8 cellular contexts compared by ENCODE assay signal in genomic region chr17:42322382-42323267, GRCh38. TPM values are rescaled to one million over a fixed set of nuclear protein-coding genes. Genes with fewer than 3 reads are reported as not detected.
DNase-seq lines count a peak whose midpoint lies in the region; ATAC-seq and TF ChIP-seq lines count a peak whose summit lies in the region.

No MANE protein-coding gene starts in this region.

- peaks cover 7 to 30% (median 18%) of the 10 kb centered on the region in 4 donors for H3K4me1 Mint-ChIP-seq in CD4-positive, CD25-positive, alpha-beta regulatory T cell

- H3K27me3 ChIP-seq in CD4-positive, CD25-positive, alpha-beta regulatory T cell (ENCODE audit: control insufficient read depth, insufficient read depth, low read length), result no peaks in the 10 kb centered on the region
- H3K27me3 ChIP-seq in SJSA1 (replicated peaks), result no peaks in the 10 kb centered on the region
- H3K27me3 ChIP-seq in osteoblast (ENCODE audit: insufficient read depth, low read length), result no peaks in the 10 kb centered on the region

- H4K20me1 ChIP-seq in osteoblast (ENCODE audit: insufficient read depth, low read length), result peaks cover 28% of the 10 kb centered on the region

- no peak overlapping the region for H3K4me3 Mint-ChIP-seq in CD4-positive, CD25-positive, alpha-beta regulatory T cell

- no peak overlapping the region for H2AFZ ChIP-seq in osteoblast (ENCODE audit: low read length)

- TF ChIP-seq CTCF in osteoblast (IDR thresholded peaks at IDR 0.05; ENCODE audit: extremely low read depth, low read depth, low read length), result peak; percentile 100

- peaks cover 43% of the 10 kb centered on the region for H3K36me3 Mint-ChIP-seq in CD4-positive, CD25-positive, alpha-beta regulatory T cell

- H3K36me3 ChIP-seq in CD4-positive, CD25-positive, alpha-beta regulatory T cell (ENCODE audit: control insufficient read depth, insufficient read depth, low read length), result peaks cover 75% of the 10 kb centered on the region
- H3K36me3 ChIP-seq in SJSA1, result peaks cover 57% of the 10 kb centered on the region
- peaks cover 80% of the 10 kb centered on the region for H3K36me3 ChIP-seq in osteoblast (ENCODE audit: insufficient read depth, low read length)

- no peaks in the 10 kb centered on the region for H3K27me3 Mint-ChIP-seq in CD4-positive, CD25-positive, alpha-beta regulatory T cell

- peak overlapping the region in 2 of 3 donors; percentile 81 to 86 for H3K27ac Mint-ChIP-seq in CD4-positive, CD25-positive, alpha-beta regulatory T cell

- peak; percentile 86 to 95 (median 92) for DNase-seq in CD4-positive, CD25-positive, alpha-beta regulatory T cell
- peak; percentile 77 for DNase-seq in NCI-H1048 (lab: John Stamatoyannopoulos, UW)
- DNase-seq in SJSA1 (ENCODE audit: low read depth in 1 of 2, low spot score in 2 of 2), result peak; percentile 84 to 95
- DNase-seq in activated gamma-delta T cell (lab: John Stamatoyannopoulos, UW), result peak; percentile 20
- peak; percentile 81 for DNase-seq in foreskin melanocyte
- DNase-seq in osteoblast (ENCODE audit: insufficient read length, low spot score, missing footprints), result peak; percentile 93
- DNase-seq in superior temporal gyrus (ENCODE audit: extremely low spot score), result peak; percentile 97

- no peak overlapping the region for H3K4me3 ChIP-seq in CD4-positive, CD25-positive, alpha-beta regulatory T cell (ENCODE audit: low read depth, low read length)
- H3K4me3 ChIP-seq in SJSA1 (no peak overlapping the region), osteoblast (ENCODE audit: insufficient read depth, low read length) (no peak overlapping the region)

- no peak overlapping the region for H3K4me2 ChIP-seq in osteoblast (ENCODE audit: insufficient read depth, low read length)

- peaks cover 11% of the 10 kb centered on the region for H3K79me2 ChIP-seq in osteoblast (ENCODE audit: insufficient read depth, low read length)

- no peaks in the 10 kb centered on the region for H3K9me3 ChIP-seq in CD4-positive, CD25-positive, alpha-beta regulatory T cell (ENCODE audit: control insufficient read depth in 2 of 2, low read length in 2 of 2)
- no peaks in the 10 kb centered on the region for H3K9me3 ChIP-seq in SJSA1 (replicated peaks)
- H3K9me3 ChIP-seq in osteoblast (ENCODE audit: low read depth, low read length), result no peaks in the 10 kb centered on the region

- no peaks in the 10 kb centered on the region for H3K9me3 Mint-ChIP-seq in CD4-positive, CD25-positive, alpha-beta regulatory T cell

- ATAC-seq in CD4-positive, CD25-positive, alpha-beta regulatory T cell (ENCODE audit: low read depth in 2 of 2), result peak; percentile 97 to 99
- ATAC-seq in GM21717 (IDR thresholded peaks at IDR 0.05; ENCODE audit: unreplicated experiment), result peak; percentile 58

- peak overlapping the region; percentile 26 for H3K27ac ChIP-seq in CD4-positive, CD25-positive, alpha-beta regulatory T cell (ENCODE audit: insufficient read depth, low read length, poor library complexity, severe bottlenecking)
- H3K27ac ChIP-seq in SJSA1, result peak overlapping the region; percentile 41
- peak overlapping the region; percentile 78 for H3K27ac ChIP-seq in osteoblast (ENCODE audit: low read depth, low read length)

- peaks cover 16% of the 10 kb centered on the region for H3K4me1 ChIP-seq in CD4-positive, CD25-positive, alpha-beta regulatory T cell (ENCODE audit: control insufficient read depth, insufficient read depth, low read length, poor library complexity, severe bottlenecking)
- H3K4me1 ChIP-seq in SJSA1 (replicated peaks) (peaks cover 48% of the 10 kb centered on the region), osteoblast (ENCODE audit: insufficient read depth, low read length) (peaks cover 29% of the 10 kb centered on the region)

RNA-seq across cellular contexts. Expression of gene STAT5A, which starts 34.3 kb away (rescaled TPM):
- 177 TPM for total RNA-seq in CD4-positive, CD25-positive, alpha-beta regulatory T cell
- polyA plus RNA-seq in CD4-positive, CD25-positive, alpha-beta regulatory T cell, result 10 to 100 TPM; 71.1 to 90.9 (median 76.7) TPM
- 4.6 and 4.8 TPM in 2 replicates for total RNA-seq in SJSA1 (2014; rRNA removed; shearing (Covaris generic))
- 35.5 and 38.6 TPM in 2 replicates for total RNA-seq in osteoblast

RNA-seq across cellular contexts. Expression of gene STAT5B, which starts 46.4 kb away (rescaled TPM):
- total RNA-seq in CD4-positive, CD25-positive, alpha-beta regulatory T cell, result 241 TPM
- 100 to 1,000 TPM; 109 to 117 (median 112) TPM for polyA plus RNA-seq in CD4-positive, CD25-positive, alpha-beta regulatory T cell
- 22.1 and 36.0 TPM in 2 replicates for total RNA-seq in SJSA1 (2014; rRNA removed; shearing (Covaris generic))
- total RNA-seq in osteoblast, result 22.8 and 23.6 TPM in 2 replicates

Comparison
In these comparisons a context has a peak if more than half of its experiments do, and no peak if none do; other contexts are left out.
1. DNase-seq: peak in every context shown above with its lines; median percentile 97 in superior temporal gyrus; 93 in osteoblast; 92 in CD4-positive, CD25-positive, alpha-beta regulatory T cell; 90 in SJSA1; 81 in foreskin melanocyte; 77 in NCI-H1048; 20 in activated gamma-delta T cell.
2. H3K27ac ChIP-seq: peak in every context shown above with its lines; median percentile 78 in osteoblast; 41 in SJSA1; 26 in CD4-positive, CD25-positive, alpha-beta regulatory T cell.